ENCODE assay signal across 1 cellular context in the genomic region with DNA sequence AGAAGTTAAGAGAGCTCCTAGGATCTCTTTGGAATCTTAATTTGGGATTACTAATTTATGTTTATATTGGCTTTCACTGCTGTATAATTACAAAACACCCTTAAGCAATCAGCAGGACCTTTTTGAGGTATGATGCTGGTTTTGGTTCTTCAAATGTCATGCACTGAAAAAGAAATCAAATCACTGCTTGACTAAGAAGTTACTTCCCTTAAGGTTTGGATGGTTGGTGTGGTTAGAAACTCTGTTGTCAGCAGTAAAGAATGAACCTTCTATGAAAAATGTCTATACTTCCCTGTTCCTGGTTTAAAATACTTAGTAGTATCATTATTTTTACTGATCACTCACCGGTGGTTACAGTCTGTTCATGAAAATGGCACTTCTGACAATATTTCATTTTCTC.
TF ChIP-seq lines count a peak whose summit lies in the region.

No MANE protein-coding gene starts in this region.

TF ChIP-seq in IMR-90, 13 proteins besides CTCF, POLR2A, EP300 and RAD21 (continued from another document):
- no peak for TF ChIP-seq SMC3 (IDR thresholded peaks at IDR 0.05; ENCODE audit: low read depth, low read length)
- no peak for TF ChIP-seq RCOR1 (IDR thresholded peaks at IDR 0.05; ENCODE audit: insufficient replicate concordance, low read length)
- no peak for TF ChIP-seq CEBPB (IDR thresholded peaks at IDR 0.05; ENCODE audit: low read depth, low read length)
- peak; percentile 24; the same call in 1 of the 2 replicates for TF ChIP-seq MAFK (IDR thresholded peaks at IDR 0.05; ENCODE audit: low read depth, low read length)
